In genomic region chr2:218806346-218806978, GRCh38 we compare ENCODE assay signal across 1 cellular context.
A peak's percentile ranks its signal among the peaks of the same experiment; 100 is the strongest.
TF ChIP-seq lines count a peak whose summit lies in the region.

No MANE protein-coding gene starts in this region.

TF ChIP-seq in HepG2, 621 proteins besides CTCF, POLR2A, EP300 and RAD21 (continued from another document and continues in another):
- TF ChIP-seq ZNF720 (CRISPR knock-in tag; IDR thresholded peaks at IDR 0.05) (no peak), ZFP90 (CRISPR knock-in tag; IDR thresholded peaks at IDR 0.05; ENCODE audit: borderline replicate concordance) (peak; percentile 98), PHF8 (CRISPR knock-in tag; IDR thresholded peaks at IDR 0.05) (no peak), GLMP (CRISPR knock-in tag; IDR thresholded peaks at IDR 0.05; ENCODE audit: borderline replicate concordance) (no peak), RFXAP (CRISPR knock-in tag; IDR thresholded peaks at IDR 0.05; ENCODE audit: borderline replicate concordance) (peak; percentile 59; the same call in 1 of the 2 replicates), ZIK1 (CRISPR knock-in tag; IDR thresholded peaks at IDR 0.05; ENCODE audit: borderline replicate concordance, low read depth) (no peak), ZBTB34 (CRISPR knock-in tag; IDR thresholded peaks at IDR 0.05) (no peak), TMF1 (CRISPR knock-in tag; IDR thresholded peaks at IDR 0.05; ENCODE audit: low read depth) (no peak), HES4 (CRISPR knock-in tag; IDR thresholded peaks at IDR 0.05; ENCODE audit: borderline replicate concordance) (no peak), ZSCAN5A (CRISPR knock-in tag; IDR thresholded peaks at IDR 0.05; ENCODE audit: borderline replicate concordance) (no peak), RCOR2 (CRISPR knock-in tag; IDR thresholded peaks at IDR 0.05) (peak; percentile 87), MZF1 (CRISPR knock-in tag; IDR thresholded peaks at IDR 0.05; ENCODE audit: borderline replicate concordance) (no peak), ZSCAN30 (CRISPR knock-in tag; IDR thresholded peaks at IDR 0.05) (no peak), RXRA (CRISPR knock-in tag; IDR thresholded peaks at IDR 0.05) (no peak; the same call in 1 of the 2 replicates), ZNF749 (CRISPR knock-in tag; IDR thresholded peaks at IDR 0.05; ENCODE audit: borderline replicate concordance) (0 out of 2 replicates have a peak, but pooled peaks have one; percentile 43), TSC22D2 (CRISPR knock-in tag; IDR thresholded peaks at IDR 0.05; ENCODE audit: borderline replicate concordance) (0 out of 2 replicates have a peak, but pooled peaks have one; percentile 48), SKIL (CRISPR knock-in tag; IDR thresholded peaks at IDR 0.05; ENCODE audit: borderline replicate concordance) (no peak), THAP9 (CRISPR knock-in tag; IDR thresholded peaks at IDR 0.05; ENCODE audit: borderline replicate concordance) (no peak), HIVEP1 (CRISPR knock-in tag; IDR thresholded peaks at IDR 0.05) (no peak), ZMYM2 (CRISPR knock-in tag; IDR thresholded peaks at IDR 0.05) (peak; percentile 78; the same call in 1 of the 2 replicates), HOXA3 (CRISPR knock-in tag; IDR thresholded peaks at IDR 0.05) (peak; percentile 55; the same call in 1 of the 2 replicates), POGK (CRISPR knock-in tag; conservative IDR thresholded peaks at IDR 0.05) (0 out of 2 replicates have a peak, but pooled peaks have one; percentile 35), ZNF468 (CRISPR knock-in tag; IDR thresholded peaks at IDR 0.05) (no peak), ZBTB42 (CRISPR knock-in tag; IDR thresholded peaks at IDR 0.05) (no peak), REPIN1 (CRISPR knock-in tag; IDR thresholded peaks at IDR 0.05; ENCODE audit: borderline replicate concordance, low read depth) (peak; percentile 77; the same call in 1 of the 2 replicates), SMC3 (IDR thresholded peaks at IDR 0.05; ENCODE audit: low read length) (peak; percentile 76), ZSCAN31 (CRISPR knock-in tag; IDR thresholded peaks at IDR 0.05; ENCODE audit: low read depth) (peak; percentile 67; the same call in 1 of the 2 replicates), BCLAF1 (IDR thresholded peaks at IDR 0.05) (no peak), TCF7 (IDR thresholded peaks at IDR 0.05; ENCODE audit: low read depth) (peak; percentile 71), ZNF572 (CRISPR knock-in tag; IDR thresholded peaks at IDR 0.05) (no peak), ZNF687 (CRISPR knock-in tag; IDR thresholded peaks at IDR 0.05) (no peak), ZNF747 (CRISPR knock-in tag; IDR thresholded peaks at IDR 0.05; ENCODE audit: borderline replicate concordance) (0 out of 2 replicates have a peak, but pooled peaks have one; percentile 24), KDM4B (CRISPR knock-in tag; IDR thresholded peaks at IDR 0.05) (peak; percentile 63; the same call in 1 of the 2 replicates), DRAP1 (CRISPR knock-in tag; IDR thresholded peaks at IDR 0.05) (peak; percentile 29), BCL6 (CRISPR knock-in tag; IDR thresholded peaks at IDR 0.05) (peak; percentile 85), NPAS2 (CRISPR knock-in tag; IDR thresholded peaks at IDR 0.05; ENCODE audit: borderline replicate concordance) (no peak), ZNF589 (CRISPR knock-in tag; conservative IDR thresholded peaks at IDR 0.05) (no peak), HDAC6 (IDR thresholded peaks at IDR 0.05; ENCODE audit: low read depth, low read length) (no peak), SP5 (CRISPR knock-in tag; IDR thresholded peaks at IDR 0.05; ENCODE audit: borderline replicate concordance, low read depth) (no peak; the same call in 1 of the 2 replicates), PITX1 (CRISPR knock-in tag; IDR thresholded peaks at IDR 0.05) (peak; percentile 55; the same call in 1 of the 2 replicates), ZNF205 (CRISPR knock-in tag; IDR thresholded peaks at IDR 0.05) (peak; percentile 60; the same call in 1 of the 2 replicates), DPF2 (CRISPR knock-in tag; IDR thresholded peaks at IDR 0.05; ENCODE audit: borderline replicate concordance, low read depth) (peak; percentile 69; the same call in 1 of the 2 replicates), ZNF782 (CRISPR knock-in tag; IDR thresholded peaks at IDR 0.05; ENCODE audit: borderline replicate concordance) (no peak; the same call in 1 of the 2 replicates), ZMYM3 (CRISPR knock-in tag; IDR thresholded peaks at IDR 0.05) (peak; percentile 58; the same call in 1 of the 2 replicates), BORCS8-MEF2B (CRISPR knock-in tag; IDR thresholded peaks at IDR 0.05) (no peak), XBP1 (CRISPR knock-in tag; IDR thresholded peaks at IDR 0.05) (no peak), BRD4 (CRISPR knock-in tag; IDR thresholded peaks at IDR 0.05) (no peak)
